In the genomic region with DNA sequence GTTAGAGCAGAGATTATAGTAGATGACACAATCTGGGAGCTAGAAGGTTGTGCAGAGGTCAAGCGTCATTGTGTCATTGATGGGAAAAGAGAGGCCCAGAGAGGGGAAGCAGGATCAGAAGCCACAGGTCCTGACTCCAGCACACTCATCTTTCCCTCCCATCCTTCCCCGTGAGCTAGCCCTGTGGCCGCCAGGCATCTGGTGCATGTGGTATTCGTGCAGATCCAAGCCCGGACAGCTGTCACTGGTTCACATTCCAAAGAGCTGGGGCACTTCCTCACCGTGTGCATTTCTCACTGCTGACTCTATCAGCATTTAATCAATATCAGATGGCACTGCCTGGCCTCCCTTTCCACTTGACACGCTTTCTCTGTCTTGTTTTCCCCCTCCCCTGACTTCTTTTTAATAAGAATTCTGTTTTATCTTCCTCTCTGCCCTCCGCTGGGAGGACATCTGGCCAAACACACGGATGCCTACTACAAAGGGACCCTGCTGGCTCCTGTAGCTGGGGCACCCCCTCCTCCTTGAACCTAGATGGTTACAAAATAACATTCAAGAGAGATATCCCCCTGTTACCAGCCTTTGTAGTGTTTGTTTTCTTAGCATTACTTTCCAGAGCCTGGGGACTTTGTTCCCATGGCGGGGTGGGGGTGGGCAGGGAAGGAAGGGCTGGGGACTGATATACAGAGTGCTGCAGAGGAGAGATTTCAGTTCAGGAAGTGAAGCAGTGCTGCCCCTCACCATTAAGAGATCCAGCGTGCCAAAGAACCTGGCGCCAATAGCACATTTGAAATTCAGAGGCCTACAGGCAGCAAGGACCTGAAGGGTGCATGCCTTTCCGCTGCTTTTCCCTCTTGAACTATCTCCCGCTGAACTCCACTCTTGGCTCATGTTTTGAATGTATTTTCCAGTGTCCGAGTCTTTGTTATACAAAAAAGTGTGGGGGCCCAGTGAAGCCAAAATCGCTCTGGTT, we compare ENCODE assay signal across 9 cellular contexts.
DNase-seq lines count a peak whose midpoint lies in the region; ATAC-seq and TF ChIP-seq lines count a peak whose summit lies in the region.
"Had no signal": no experiment of that assay in that cellular context is flagged by ENCODE, and none has a peak within 500 bp of the region (broad histone marks: within the 10 kb centered on the region; RNA-seq: fewer than 3 reads in every experiment).

No MANE protein-coding gene starts in this region.

- H3K27me3 Mint-ChIP-seq in endothelial cell (ENCODE audit: unreplicated experiment), result peaks cover 4% of the 10 kb centered on the region
- H3K27me3 Mint-ChIP-seq in nephron (ENCODE audit: low read depth), result peaks cover 3% of the 10 kb centered on the region

- H3K4me1 Mint-ChIP-seq in endothelial cell (ENCODE audit: unreplicated experiment) (peaks cover 61% of the 10 kb centered on the region), nephron (peaks cover 57% of the 10 kb centered on the region)

- DNase-seq in AG20443 (ENCODE audit: low spot score) (peak; percentile 95), M059J (ENCODE audit: low read depth) (peak; percentile 97), endothelial cell (ENCODE audit: low spot score) (peak; percentile 33), NCI-H2081 (lab: John Stamatoyannopoulos, UW) (no peak), NAMALWA (ENCODE audit: low spot score) (no peak)
- DNase-seq: activated T-cell treated with anti-CD3 and anti-CD28 coated beads, Interleukin-2, amount 50 U/mL, for 72 hours had no signal

- H3K9me3 Mint-ChIP-seq in endothelial cell (ENCODE audit: unreplicated experiment), result no peaks in the 10 kb centered on the region
- no peaks in the 10 kb centered on the region for H3K9me3 Mint-ChIP-seq in nephron
- H3K9me3 Mint-ChIP-seq: activated T-cell treated with anti-CD3 and anti-CD28 coated beads, Interleukin-2, amount 50 U/mL, for 72 hours had no signal

- ATAC-seq in activated CD4-positive, CD25-positive, alpha-beta regulatory T cell treated with anti-CD3 and anti-CD28 coated beads, Interleukin-2, amount 50 U/mL, for 24 hours, result no peak
- no peak for ATAC-seq in GM21447 (IDR thresholded peaks at IDR 0.05; ENCODE audit: unreplicated experiment)
- ATAC-seq: activated T-cell treated with anti-CD3 and anti-CD28 coated beads, Interleukin-2, amount 50 U/mL, for 72 hours had no signal

- TF ChIP-seq CTCF in endothelial cell (IDR thresholded peaks at IDR 0.05; ENCODE audit: unreplicated experiment) (no peak), nephron (IDR thresholded peaks at IDR 0.05; ENCODE audit: unreplicated experiment in 3 of 3) (no peak)

- peaks cover 15% of the 10 kb centered on the region for H3K36me3 Mint-ChIP-seq in endothelial cell (ENCODE audit: low read depth, unreplicated experiment)
- H3K36me3 Mint-ChIP-seq in nephron (ENCODE audit: low read depth), result no peaks in the 10 kb centered on the region

- H3K27ac Mint-ChIP-seq in endothelial cell (ENCODE audit: unreplicated experiment), result peak overlapping the region; percentile 94
- peak overlapping the region; percentile 91 to 96 (median 95) for H3K27ac Mint-ChIP-seq in nephron
- H3K27ac Mint-ChIP-seq: activated T-cell treated with anti-CD3 and anti-CD28 coated beads, Interleukin-2, amount 50 U/mL, for 72 hours had no signal

- H3K4me3 Mint-ChIP-seq in endothelial cell (ENCODE audit: unreplicated experiment) (peak overlapping the region; percentile 22), nephron (peak overlapping the region in 1 of 3 experiments; percentile 17)
- H3K4me3 Mint-ChIP-seq: activated T-cell treated with anti-CD3 and anti-CD28 coated beads, Interleukin-2, amount 50 U/mL, for 72 hours had no signal

Comparison
In these comparisons a context has a peak if more than half of its experiments do, and no peak if none do; other contexts are left out.
1. DNase-seq: peak in AG20443 (single experiment), M059J (single experiment) and endothelial cell (single experiment); none in NCI-H2081 (0 of 2) and NAMALWA (single experiment).